Comparison of ENCODE assay signal across 17 cellular contexts in the genomic region with DNA sequence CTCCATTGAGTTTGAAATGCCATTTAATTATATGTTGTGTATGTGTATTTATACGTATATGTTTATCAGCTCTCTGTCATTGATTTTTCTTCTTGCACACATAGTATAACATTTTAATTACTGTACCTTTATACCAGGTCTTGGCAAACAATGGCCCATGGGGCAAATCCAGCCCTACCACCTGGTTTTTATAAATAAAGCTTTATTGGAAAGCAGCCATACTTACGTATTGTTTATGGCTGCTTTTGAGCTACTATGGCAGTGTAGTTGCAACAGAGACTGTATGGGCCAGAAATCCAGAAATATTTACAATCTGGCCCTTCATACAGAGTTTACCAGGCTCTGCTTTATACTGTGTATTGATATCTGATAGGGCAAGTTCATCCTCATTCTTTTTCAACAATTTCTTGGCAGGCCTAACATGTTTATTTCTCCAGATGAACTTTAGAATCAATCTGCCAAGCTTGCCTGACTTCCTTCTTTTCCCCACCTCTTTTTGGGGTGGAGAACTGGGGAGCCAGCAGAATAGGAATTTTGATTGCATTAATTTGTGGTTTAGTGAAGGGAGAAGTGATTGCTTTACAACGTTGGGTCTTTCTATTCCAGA. TPM values are rescaled to one million over a fixed set of nuclear protein-coding genes. Genes with fewer than 3 reads are reported as not detected.
DNase-seq lines count a peak whose midpoint lies in the region; ATAC-seq and TF ChIP-seq lines count a peak whose summit lies in the region.
"Had no signal": no experiment of that assay in that cellular context is flagged by ENCODE, and none has a peak within 500 bp of the region (broad histone marks: within the 10 kb centered on the region; RNA-seq: fewer than 3 reads in every experiment).

No MANE protein-coding gene starts in this region.

- H3K4me1 ChIP-seq in skeletal muscle tissue (ENCODE audit: control insufficient read depth in 3 of 3, insufficient read depth in 3 of 3, low read length in 3 of 3) (peaks cover 27 to 37% (median 31%) of the 10 kb centered on the region in 3 donors), upper lobe of right lung (peaks cover 9% of the 10 kb centered on the region)

- H3K36me3 ChIP-seq in SK-N-MC (ENCODE audit: insufficient read depth, low read length) = peaks cover 2% of the 10 kb centered on the region; the same call in 1 of the 2 replicates
- H3K36me3 ChIP-seq in skeletal muscle tissue (ENCODE audit: control insufficient read depth in 3 of 3, insufficient read depth in 3 of 3, low read length in 3 of 3) = peaks cover 0 to 2% (median 0%) of the 10 kb centered on the region in 3 donors
- peaks cover 5% of the 10 kb centered on the region for H3K36me3 ChIP-seq in upper lobe of right lung

- intact Hi-C loops in left colon (cut with DNase I, micrococcal nuclease) (no loop called here), upper lobe of right lung (cut with DNase I) (no loop called here)

- ATAC-seq in left colon (peak; percentile 89), upper lobe of right lung (no peak)
- ATAC-seq: body of pancreas had no signal

- DNase-seq in HT-29 (ENCODE audit: low spot score) (peak; percentile 76), SK-N-MC (ENCODE audit: low read depth, low spot score) (no peak), left colon (no peak), upper lobe of right lung (no peak), DMS153 (lab: John Stamatoyannopoulos, UW) (no peak)
- DNase-seq in central memory CD4-positive, alpha-beta T cell = no peak
- DNase-seq: activated CD4-positive, alpha-beta memory T cell treated with anti-CD3 and anti-CD28 coated beads for 36 hours; activated naive CD4-positive, alpha-beta T cell treated with anti-CD3 and anti-CD28 coated beads, Interleukin-2, amount 50 U/mL, for 16 hours; activated T-cell treated with anti-CD3 and anti-CD28 coated beads, Interleukin-2, amount 50 U/mL, for 24 hours; body of pancreas; Karpas-422; mammary epithelial cell; NCI-H446; stimulated activated CD4-positive, alpha-beta T cell treated with anti-CD3 and anti-CD28 coated beads, Interleukin-2, amount 100 ng/mL, for 24 hours had no signal

- no peak for TF ChIP-seq CTCF in upper lobe of right lung (IDR thresholded peaks at IDR 0.05)

- H3K27ac ChIP-seq in SK-N-MC = peak overlapping the region; percentile 57
- H3K27ac ChIP-seq in skeletal muscle tissue (ENCODE audit: low read depth, low read length) = peak overlapping the region; percentile 39
- no peak overlapping the region for H3K27ac ChIP-seq in upper lobe of right lung
- H3K27ac ChIP-seq: BLaER1, epithelial cell of prostate had no signal

- H3K9me3 ChIP-seq in SK-N-MC (ENCODE audit: low read depth, low read length) (no peaks in the 10 kb centered on the region), skeletal muscle tissue (ENCODE audit: control insufficient read depth in 3 of 3, low read length in 3 of 3) (no peaks in the 10 kb centered on the region), upper lobe of right lung (no peaks in the 10 kb centered on the region)
- H3K9me3 ChIP-seq: BLaER1, body of pancreas had no signal

- H3K4me3 ChIP-seq in SK-N-MC (peak overlapping the region; percentile 47), skeletal muscle tissue (ENCODE audit: low read length in 3 of 3) (no peak overlapping the region), upper lobe of right lung (no peak overlapping the region)
- H3K4me3 ChIP-seq: BLaER1, body of pancreas had no signal

- H3K27me3 ChIP-seq in skeletal muscle tissue (ENCODE audit: control insufficient read depth in 3 of 3, insufficient read depth in 3 of 3, low read length in 3 of 3) (no peaks in the 10 kb centered on the region), upper lobe of right lung (no peaks in the 10 kb centered on the region)
- H3K27me3 ChIP-seq: BLaER1, body of pancreas had no signal

- H3K9ac ChIP-seq in SK-N-MC (ENCODE audit: insufficient read length) (no peak overlapping the region), skeletal muscle tissue (ENCODE audit: low read depth in 1 of 3, low read length in 3 of 3) (no peak overlapping the region)
- H3K9ac ChIP-seq: BLaER1 had no signal

RNA-seq across cellular contexts. Expression of a gene that starts 15.8 kb away (rescaled TPM):
- total RNA-seq in HT-29 (2014; rRNA removed; shearing (Covaris generic)) = 22.7 and 28.8 TPM in 2 replicates
- total RNA-seq in left colon (10 to 100 TPM; 29.7 to 37.5 TPM), skeletal muscle tissue (28.2 TPM), upper lobe of right lung (42.7 TPM)
